In the genomic region with DNA sequence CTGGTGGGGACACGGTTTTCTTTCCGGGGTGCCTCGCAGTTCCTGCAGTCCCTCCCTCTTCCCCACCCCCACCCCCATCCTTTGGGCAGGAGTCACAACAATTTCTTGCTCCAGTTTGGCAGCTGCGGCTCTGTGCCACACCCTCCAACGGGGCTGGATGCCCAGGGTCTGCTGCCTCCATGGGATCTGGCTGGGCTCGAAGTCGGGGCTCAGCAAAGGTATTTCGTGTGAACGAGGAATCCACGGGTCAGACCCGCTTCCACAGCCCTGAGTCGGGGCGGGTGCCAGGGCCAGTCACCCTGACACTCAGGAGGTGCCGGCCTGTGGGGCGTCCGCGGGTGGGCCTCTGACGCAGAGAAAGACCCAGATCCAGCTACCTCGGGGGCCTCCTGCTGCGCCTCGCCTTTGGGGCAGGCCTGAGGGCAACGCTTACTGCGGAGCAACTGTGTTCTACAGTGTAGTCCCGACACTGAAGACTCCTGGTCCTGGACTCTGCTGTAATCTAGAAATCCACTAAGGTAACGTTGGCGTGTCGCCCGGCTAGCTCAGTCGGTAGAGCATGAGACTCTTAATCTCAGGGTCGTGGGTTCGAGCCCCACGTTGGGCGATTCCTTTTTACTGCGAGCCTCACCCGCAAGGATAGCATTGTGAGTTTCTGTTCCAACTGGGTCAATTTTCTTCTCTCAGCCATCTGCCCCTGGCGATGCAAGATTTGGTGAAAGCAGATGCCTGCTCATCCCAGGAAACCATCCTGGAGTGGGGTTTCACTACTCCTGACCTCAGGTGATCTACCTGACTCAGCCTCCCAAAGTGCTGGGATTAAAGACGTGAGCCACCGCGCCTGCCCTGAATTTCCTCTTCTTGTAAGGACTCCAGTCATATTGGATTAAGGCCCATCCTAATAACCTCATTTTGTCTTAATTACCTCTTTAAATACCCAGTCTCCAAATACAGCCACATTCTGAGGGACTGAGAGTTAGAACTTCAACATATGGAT, we compare ENCODE assay signal across 1 cellular context.
TF ChIP-seq lines count a peak whose summit lies in the region.

No MANE protein-coding gene starts in this region.

TF ChIP-seq in K562, 482 proteins besides CTCF, POLR2A, EP300 and RAD21 (continued from another document and continues in another):
- TF ChIP-seq MGA (IDR thresholded peaks at IDR 0.05) (peak; percentile 31; the same call in 1 of the 2 replicates), JUND (IDR thresholded peaks at IDR 0.05; ENCODE audit: borderline replicate concordance, low read depth, low read length) (peak; percentile 23; the same call in 1 of the 2 replicates), JUND (tag; IDR thresholded peaks at IDR 0.05; ENCODE audit: borderline replicate concordance, low read depth, low read length) (no peak; the same call in 2 of the 3 replicates), CHD2 (IDR thresholded peaks at IDR 0.05; ENCODE audit: low read depth, low read length) (peak; percentile 39; the same call in 1 of the 2 replicates), ELF2 (CRISPR knock-in tag; IDR thresholded peaks at IDR 0.05) (no peak), SRSF3 (IDR thresholded peaks at IDR 0.05; ENCODE audit: insufficient read depth, low read length) (no peak), TRIM28 (IDR thresholded peaks at IDR 0.05) (peak; percentile 51; the same call in 1 of the 2 replicates), NFE2L1 (tag; IDR thresholded peaks at IDR 0.05; ENCODE audit: borderline replicate concordance, low read depth) (no peak), MTF1 (CRISPR knock-in tag; IDR thresholded peaks at IDR 0.05; ENCODE audit: borderline replicate concordance) (no peak), IRF2 (CRISPR knock-in tag; IDR thresholded peaks at IDR 0.05) (no peak), TEAD4 (IDR thresholded peaks at IDR 0.05; ENCODE audit: low read length) (peak; percentile 75), TEAD4 (CRISPR knock-in tag; IDR thresholded peaks at IDR 0.05; ENCODE audit: borderline replicate concordance) (no peak), HDAC2 (IDR thresholded peaks at IDR 0.05) (peak; percentile 55; the same call in 1 of the 2 replicates), ZNF316 (IDR thresholded peaks at IDR 0.05) (0 out of 2 replicates have a peak, but pooled peaks have one; percentile 3), ESRRA (IDR thresholded peaks at IDR 0.05; ENCODE audit: borderline replicate concordance, low read depth) (peak; percentile 9; the same call in 1 of the 2 replicates), BRF1 (IDR thresholded peaks at IDR 0.05; ENCODE audit: borderline replicate concordance, extremely low read depth, insufficient read length) (peak; percentile 11), GTF2F1 (IDR thresholded peaks at IDR 0.05; ENCODE audit: low read depth, low read length) (0 out of 2 replicates have a peak, but pooled peaks have one; percentile 40), PML (IDR thresholded peaks at IDR 0.05; ENCODE audit: low read length) (no peak), CREM (IDR thresholded peaks at IDR 0.05; ENCODE audit: low read depth) (peak; percentile 75)
- TF ChIP-seq, protein P1, sequence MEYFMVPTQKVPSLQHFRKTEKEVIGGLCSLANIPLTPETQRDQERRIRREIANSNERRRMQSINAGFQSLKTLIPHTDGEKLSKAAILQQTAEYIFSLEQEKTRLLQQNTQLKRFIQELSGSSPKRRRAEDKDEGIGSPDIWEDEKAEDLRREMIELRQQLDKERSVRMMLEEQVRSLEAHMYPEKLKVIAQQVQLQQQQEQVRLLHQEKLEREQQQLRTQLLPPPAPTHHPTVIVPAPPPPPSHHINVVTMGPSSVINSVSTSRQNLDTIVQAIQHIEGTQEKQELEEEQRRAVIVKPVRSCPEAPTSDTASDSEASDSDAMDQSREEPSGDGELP (CRISPR knock-in tag; IDR thresholded peaks at IDR 0.05; ENCODE audit: borderline replicate concordance): peak; percentile 21; the same call in 1 of the 2 replicates
- TF ChIP-seq, protein P2, sequence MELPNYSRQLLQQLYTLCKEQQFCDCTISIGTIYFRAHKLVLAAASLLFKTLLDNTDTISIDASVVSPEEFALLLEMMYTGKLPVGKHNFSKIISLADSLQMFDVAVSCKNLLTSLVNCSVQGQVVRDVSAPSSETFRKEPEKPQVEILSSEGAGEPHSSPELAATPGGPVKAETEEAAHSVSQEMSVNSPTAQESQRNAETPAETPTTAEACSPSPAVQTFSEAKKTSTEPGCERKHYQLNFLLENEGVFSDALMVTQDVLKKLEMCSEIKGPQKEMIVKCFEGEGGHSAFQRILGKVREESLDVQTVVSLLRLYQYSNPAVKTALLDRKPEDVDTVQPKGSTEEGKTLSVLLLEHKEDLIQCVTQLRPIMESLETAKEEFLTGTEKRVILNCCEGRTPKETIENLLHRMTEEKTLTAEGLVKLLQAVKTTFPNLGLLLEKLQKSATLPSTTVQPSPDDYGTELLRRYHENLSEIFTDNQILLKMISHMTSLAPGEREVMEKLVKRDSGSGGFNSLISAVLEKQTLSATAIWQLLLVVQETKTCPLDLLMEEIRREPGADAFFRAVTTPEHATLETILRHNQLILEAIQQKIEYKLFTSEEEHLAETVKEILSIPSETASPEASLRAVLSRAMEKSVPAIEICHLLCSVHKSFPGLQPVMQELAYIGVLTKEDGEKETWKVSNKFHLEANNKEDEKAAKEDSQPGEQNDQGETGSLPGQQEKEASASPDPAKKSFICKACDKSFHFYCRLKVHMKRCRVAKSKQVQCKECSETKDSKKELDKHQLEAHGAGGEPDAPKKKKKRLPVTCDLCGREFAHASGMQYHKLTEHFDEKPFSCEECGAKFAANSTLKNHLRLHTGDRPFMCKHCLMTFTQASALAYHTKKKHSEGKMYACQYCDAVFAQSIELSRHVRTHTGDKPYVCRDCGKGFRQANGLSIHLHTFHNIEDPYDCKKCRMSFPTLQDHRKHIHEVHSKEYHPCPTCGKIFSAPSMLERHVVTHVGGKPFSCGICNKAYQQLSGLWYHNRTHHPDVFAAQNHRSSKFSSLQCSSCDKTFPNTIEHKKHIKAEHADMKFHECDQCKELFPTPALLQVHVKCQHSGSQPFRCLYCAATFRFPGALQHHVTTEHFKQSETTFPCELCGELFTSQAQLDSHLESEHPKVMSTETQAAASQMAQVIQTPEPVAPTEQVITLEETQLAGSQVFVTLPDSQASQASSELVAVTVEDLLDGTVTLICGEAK (IDR thresholded peaks at IDR 0.05): peak; percentile 77
- TF ChIP-seq, protein P2 (CRISPR knock-in tag; IDR thresholded peaks at IDR 0.05): no peak
